8 cellular contexts compared by ENCODE assay signal in the genomic region with DNA sequence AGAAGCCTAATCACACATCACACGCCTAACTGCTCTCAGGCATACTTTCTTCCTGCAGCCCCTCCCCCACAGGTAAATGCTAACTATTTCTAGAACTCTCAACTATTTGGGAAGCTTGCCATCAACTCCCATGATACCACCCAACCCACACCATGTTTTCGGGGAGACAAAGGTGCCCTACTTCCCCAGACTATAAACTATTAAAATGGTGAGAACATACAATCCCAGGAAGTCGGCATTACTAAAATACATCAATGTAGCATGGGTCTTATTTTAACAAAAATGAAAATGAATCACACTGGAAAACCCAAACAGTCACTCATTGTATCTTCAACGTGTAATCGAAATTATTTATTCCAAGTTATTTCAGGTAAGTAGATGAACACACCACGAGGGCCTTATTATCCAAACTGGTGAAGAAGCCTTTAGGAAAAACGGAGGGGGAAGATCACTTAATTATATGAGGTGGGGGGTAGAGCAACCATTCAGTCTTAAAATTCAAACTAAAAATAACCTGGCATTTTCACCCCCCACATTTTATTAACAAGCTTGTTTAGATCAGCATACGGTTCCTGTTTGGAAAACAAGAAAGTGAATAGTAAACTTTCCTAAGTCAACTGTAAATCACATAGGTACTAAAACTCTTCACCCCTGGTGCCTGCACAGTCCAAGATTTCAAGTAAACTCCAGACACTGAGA. TPM values are rescaled to one million over a fixed set of nuclear protein-coding genes. Genes with fewer than 3 reads are reported as not detected.
A peak's percentile ranks its signal among the peaks of the same experiment; 100 is the strongest.
DNase-seq lines count a peak whose midpoint lies in the region; ATAC-seq and TF ChIP-seq lines count a peak whose summit lies in the region.

No MANE protein-coding gene starts in this region.

- H3K27me3 Mint-ChIP-seq in endodermal cell (ENCODE audit: insufficient read depth) (no peaks in the 10 kb centered on the region), natural killer cell (ENCODE audit: low read depth in 2 of 2) (no peaks in the 10 kb centered on the region)

- WGBS in endodermal cell (ENCODE audit: insufficient coverage in 1 of 2, insufficient read length in 1 of 2), 2 experiments: 0 to 1% methylated on average over 3 to 8 of the region's 8 CpGs

- H3K9me3 ChIP-seq in HEK293 (ENCODE audit: control insufficient read depth, insufficient read depth, low read depth, low read length) (no peaks in the 10 kb centered on the region), SU-DHL-6 (ENCODE audit: insufficient read depth, low read length) (no peaks in the 10 kb centered on the region), endodermal cell (ENCODE audit: control insufficient read depth, low read length) (no peaks in the 10 kb centered on the region)

- H3K4me3 Mint-ChIP-seq in endodermal cell: peak overlapping the region; percentile 96
- H3K4me3 Mint-ChIP-seq in natural killer cell: peak overlapping the region; percentile 94

- H3F3A ChIP-seq in SU-DHL-6 (ENCODE audit: insufficient read depth): peaks cover 71% of the 10 kb centered on the region

- H3K4me3 ChIP-seq in BJ (ENCODE audit: low read depth, low read length): peak overlapping the region; percentile 92
- peak overlapping the region; percentile 79 for H3K4me3 ChIP-seq in HEK293 (ENCODE audit: low read depth, low read length)
- peak overlapping the region; percentile 97 for H3K4me3 ChIP-seq in SU-DHL-6 (ENCODE audit: insufficient read depth, low read length, poor library complexity, severe bottlenecking)
- H3K4me3 ChIP-seq in endodermal cell (ENCODE audit: low read length): peak overlapping the region; percentile 100

- H3K79me2 ChIP-seq in SU-DHL-6 (ENCODE audit: insufficient read depth, low read length): peaks cover 83% of the 10 kb centered on the region

- H3K4me1 ChIP-seq in HEK293 (ENCODE audit: control insufficient read depth, insufficient read depth, low read length): peaks cover 3% of the 10 kb centered on the region
- H3K4me1 ChIP-seq in endodermal cell (ENCODE audit: control insufficient read depth, insufficient read depth, low read length): peaks cover 4% of the 10 kb centered on the region

- H2AFZ ChIP-seq in SU-DHL-6 (ENCODE audit: low read depth, low read length, severe bottlenecking): no peak overlapping the region

- CTCF ChIA-PET in BJ (lab: Yijun Ruan, JAX): interaction anchor here (0.9 kb wide), 1 partner anchor 142 kb away, joined by 3 read pairs; no protein-coding TSS in a partner anchor
- CTCF ChIA-PET in HEK293 (lab: Yijun Ruan, JAX): no interaction called here

- H3K27me3 ChIP-seq in BJ (ENCODE audit: control insufficient read depth, insufficient read depth, low read length): no peaks in the 10 kb centered on the region
- no peaks in the 10 kb centered on the region for H3K27me3 ChIP-seq in SU-DHL-6 (ENCODE audit: low read length)
- H3K27me3 ChIP-seq in endodermal cell (ENCODE audit: control insufficient read depth, insufficient read depth, low read length, poor library complexity, severe bottlenecking): no peaks in the 10 kb centered on the region

- H3K9me3 Mint-ChIP-seq in endodermal cell (no peaks in the 10 kb centered on the region), natural killer cell (no peaks in the 10 kb centered on the region)

- H3K27ac ChIP-seq in HEK293 (ENCODE audit: extremely low read depth, low read depth, low read length) (peak overlapping the region; percentile 99), SU-DHL-6 (ENCODE audit: low read depth, low read length) (peak overlapping the region; percentile 100), endodermal cell (ENCODE audit: low read depth, low read length) (peak overlapping the region; percentile 98)

- H3K9me2 ChIP-seq in SU-DHL-6 (replicated peaks; ENCODE audit: insufficient read depth, low read length): no peaks in the 10 kb centered on the region

- POLR2A ChIA-PET in BJ (lab: Charles Lee) (no interaction called here), HEK293 (lab: Yijun Ruan, JAX) (interaction anchor here (2.4 kb wide), 1 partner anchor 165 kb away, joined by 17 read pairs; no protein-coding TSS in a partner anchor)

- peaks cover 24% of the 10 kb centered on the region for H3K36me3 Mint-ChIP-seq in endodermal cell (ENCODE audit: low read depth)
- no peaks in the 10 kb centered on the region for H3K36me3 Mint-ChIP-seq in natural killer cell

- H3K36me3 ChIP-seq in BJ (ENCODE audit: control insufficient read depth, insufficient read depth, low read length): no peaks in the 10 kb centered on the region
- no peaks in the 10 kb centered on the region for H3K36me3 ChIP-seq in HEK293 (ENCODE audit: control insufficient read depth in 2 of 2, insufficient read depth in 1 of 2, low read length in 2 of 2)
- H3K36me3 ChIP-seq in SU-DHL-6 (ENCODE audit: low read length): peaks cover 20% of the 10 kb centered on the region
- peaks cover 14% of the 10 kb centered on the region for H3K36me3 ChIP-seq in endodermal cell (ENCODE audit: control insufficient read depth, insufficient read depth, low read length)

- TF ChIP-seq CTCF in BJ (IDR thresholded peaks at IDR 0.05; ENCODE audit: insufficient read depth, low read depth, low read length): no peak
- TF ChIP-seq CTCF in HEK293 (tag by site-specific recombination; IDR thresholded peaks at IDR 0.05): no peak
- no peak for TF ChIP-seq CTCF in SU-DHL-6 (IDR thresholded peaks at IDR 0.05; ENCODE audit: insufficient read depth, low read length, poor library complexity, severe bottlenecking)
- TF ChIP-seq CTCF in endodermal cell (conservative IDR thresholded peaks at IDR 0.05): no peak
- TF ChIP-seq CTCF in natural killer cell (IDR thresholded peaks at IDR 0.05): no peak

- intact Hi-C loops in natural killer cell (cut with micrococcal nuclease): loop anchor here (5.0 to 10.0 kb wide), 5 partner anchors 143 to 589 kb away; no protein-coding TSS in a partner anchor

- ATAC-seq in natural killer cell (no peak), GM21367 (IDR thresholded peaks at IDR 0.05; ENCODE audit: unreplicated experiment) (no peak), HG03565 (IDR thresholded peaks at IDR 0.05; ENCODE audit: unreplicated experiment) (no peak)

- peak overlapping the region; percentile 95 for H3K4me2 ChIP-seq in SU-DHL-6 (ENCODE audit: low read depth, low read length, poor library complexity, severe bottlenecking)

- H3K27ac Mint-ChIP-seq in endodermal cell (peak overlapping the region; percentile 99), natural killer cell (peak overlapping the region; percentile 93 to 97)

- peaks cover 40% of the 10 kb centered on the region for H3K4me1 Mint-ChIP-seq in endodermal cell
- peaks cover 61 to 79% of the 10 kb centered on the region in 2 donors for H3K4me1 Mint-ChIP-seq in natural killer cell

- H3K9ac ChIP-seq in SU-DHL-6 (ENCODE audit: low read length): peak overlapping the region; percentile 98
- H3K9ac ChIP-seq in endodermal cell (ENCODE audit: extremely low read depth, low read length, poor library complexity, severe bottlenecking): peak overlapping the region; percentile 100

- no peak for DNase-seq in BJ (ENCODE audit: low read depth)
- peak; percentile 62 for DNase-seq in endodermal cell
- DNase-seq in natural killer cell: no peak
- no peak for DNase-seq in cortex of kidney (lab: John Stamatoyannopoulos, UW)

- 0 out of 2 replicates have a peak, but pooled peaks cover 2% of the 10 kb centered on the region for H4K20me1 ChIP-seq in SU-DHL-6 (ENCODE audit: low read depth, low read length)

TF ChIP-seq in HEK293, 187 proteins besides CTCF, POLR2A, EP300 and RAD21:
- TF ChIP-seq, protein P1, sequence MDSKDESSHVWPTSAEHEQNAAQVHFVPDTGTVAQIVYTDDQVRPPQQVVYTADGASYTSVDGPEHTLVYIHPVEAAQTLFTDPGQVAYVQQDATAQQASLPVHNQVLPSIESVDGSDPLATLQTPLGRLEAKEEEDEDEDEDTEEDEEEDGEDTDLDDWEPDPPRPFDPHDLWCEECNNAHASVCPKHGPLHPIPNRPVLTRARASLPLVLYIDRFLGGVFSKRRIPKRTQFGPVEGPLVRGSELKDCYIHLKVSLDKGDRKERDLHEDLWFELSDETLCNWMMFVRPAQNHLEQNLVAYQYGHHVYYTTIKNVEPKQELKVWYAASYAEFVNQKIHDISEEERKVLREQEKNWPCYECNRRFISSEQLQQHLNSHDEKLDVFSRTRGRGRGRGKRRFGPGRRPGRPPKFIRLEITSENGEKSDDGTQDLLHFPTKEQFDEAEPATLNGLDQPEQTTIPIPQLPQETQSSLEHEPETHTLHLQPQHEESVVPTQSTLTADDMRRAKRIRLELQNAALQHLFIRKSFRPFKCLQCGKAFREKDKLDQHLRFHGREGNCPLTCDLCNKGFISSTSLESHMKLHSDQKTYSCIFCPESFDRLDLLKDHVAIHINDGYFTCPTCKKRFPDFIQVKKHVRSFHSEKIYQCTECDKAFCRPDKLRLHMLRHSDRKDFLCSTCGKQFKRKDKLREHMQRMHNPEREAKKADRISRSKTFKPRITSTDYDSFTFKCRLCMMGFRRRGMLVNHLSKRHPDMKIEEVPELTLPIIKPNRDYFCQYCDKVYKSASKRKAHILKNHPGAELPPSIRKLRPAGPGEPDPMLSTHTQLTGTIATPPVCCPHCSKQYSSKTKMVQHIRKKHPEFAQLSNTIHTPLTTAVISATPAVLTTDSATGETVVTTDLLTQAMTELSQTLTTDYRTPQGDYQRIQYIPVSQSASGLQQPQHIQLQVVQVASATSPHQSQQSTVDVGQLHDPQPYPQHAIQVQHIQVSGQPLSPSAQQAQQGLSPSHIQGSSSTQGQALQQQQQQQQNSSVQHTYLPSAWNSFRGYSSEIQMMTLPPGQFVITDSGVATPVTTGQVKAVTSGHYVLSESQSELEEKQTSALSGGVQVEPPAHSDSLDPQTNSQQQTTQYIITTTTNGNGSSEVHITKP (tag by site-specific recombination; IDR thresholded peaks at IDR 0.05): peak; percentile 79
- TF ChIP-seq PRDM1 (tag by site-specific recombination; IDR thresholded peaks at IDR 0.05) (peak; percentile 31; the same call in 1 of the 2 replicates), GLIS1 (tag by site-specific recombination; IDR thresholded peaks at IDR 0.05) (peak; percentile 19; the same call in 1 of the 2 replicates), HOXA7 (CRISPR knock-in tag; IDR thresholded peaks at IDR 0.05; ENCODE audit: borderline replicate concordance) (no peak)

RNA-seq across cellular contexts. Expression of gene TBL1XR1, which starts 1.9 kb away (rescaled TPM):
- 95.4 and 152 TPM in 2 replicates for polyA plus RNA-seq in BJ (2011; rRNA removed)
- polyA minus RNA-seq in BJ (2011; rRNA and poly(A)+ RNA removed): 381 and 386 TPM in 2 replicates
- 100 to 1,000 TPM; 235 to 273 TPM for total RNA-seq in endodermal cell
- polyA plus RNA-seq in endodermal cell (2013, experiment 1 of 2): 77.3 TPM
- 83.4 TPM for polyA plus RNA-seq in endodermal cell (2013, experiment 2 of 2)
- 100 to 1,000 TPM in 1 of 3 donors, 10 to 100 TPM in 2; 74.6 to 118 (median 81.7) TPM for total RNA-seq in natural killer cell
